Comparison of ENCODE assay signal across 31 cellular contexts in genomic region chr7:151334628-151335027, GRCh38.
"Had no signal": no experiment of that assay in that cellular context is flagged by ENCODE, and none has a peak within 500 bp of the region (broad histone marks: within the 10 kb centered on the region; RNA-seq: fewer than 3 reads in every experiment).

No MANE protein-coding gene starts in this region.

- H3K27ac Mint-ChIP-seq: dendritic cell treated with granulocyte-macrophage colony-stimulating factor and Interleukin-4, amounts not matched to agents 40 ng/mL and 50 ng/mL, for 4 days; endodermal cell; mesothelial cell of epicardium; naive B cell; natural killer cell treated with Interleukin-12 subunit alpha and Interleukin-12 subunit beta and Interleukin-15 and Interleukin-18, amount 100 ng/mL, for 72 hours; stimulated activated memory B cell treated with anti-CD40 and anti-IgM and Interleukin-4, amounts not matched to agents 10 μg/mL and 1 μg/mL and 100 μg/mL, for 72 hours had no signal

- H3K9ac ChIP-seq: neural progenitor cell, parathyroid adenoma had no signal

- H3K79me2 ChIP-seq: parathyroid adenoma had no signal

- H3K27ac ChIP-seq: colonic mucosa, esophagus muscularis mucosa, foreskin keratinocyte, gastroesophageal sphincter, neural progenitor cell, parathyroid adenoma, psoas muscle, sigmoid colon, thoracic aorta, tibial nerve, upper lobe of right lung, uterus had no signal

- H3K4me3 ChIP-seq: colonic mucosa, esophagus muscularis mucosa, gastroesophageal sphincter, lung, mucosa of descending colon, neural progenitor cell, psoas muscle, sigmoid colon, thoracic aorta, tibial nerve, upper lobe of right lung, uterus had no signal

- ATAC-seq: foreskin keratinocyte; gastroesophageal sphincter; left lobe of liver; mucosa of descending colon; natural killer cell treated with Interleukin-12 subunit alpha and Interleukin-12 subunit beta and Interleukin-15 and Interleukin-18, amount 100 ng/mL, for 72 hours; psoas muscle; right cardiac atrium; stimulated activated memory B cell treated with anti-CD40 and anti-IgM and Interleukin-4, amounts not matched to agents 10 μg/mL and 1 μg/mL and 100 μg/mL, for 72 hours; stimulated activated naive CD8-positive, alpha-beta T cell treated with anti-CD3 and anti-CD28 coated beads, Interleukin-15, Interleukin-2, amounts not matched to agents 100 U/mL and 50 U/mL, for 24 hours; upper lobe of right lung had no signal

- H3K4me1 Mint-ChIP-seq: endodermal cell, neural progenitor cell had no signal

- H3K9me3 Mint-ChIP-seq: dendritic cell treated with granulocyte-macrophage colony-stimulating factor and Interleukin-4, amounts not matched to agents 40 ng/mL and 50 ng/mL, for 4 days; immature natural killer cell; natural killer cell treated with Interleukin-12 subunit alpha and Interleukin-12 subunit beta and Interleukin-15 and Interleukin-18, amount 100 ng/mL, for 72 hours had no signal

- H3K36me3 Mint-ChIP-seq: immature natural killer cell; mesothelial cell of epicardium; natural killer cell treated with Interleukin-12 subunit alpha and Interleukin-12 subunit beta and Interleukin-15 and Interleukin-18, amount 100 ng/mL, for 72 hours; neural progenitor cell had no signal

- H3K4me2 ChIP-seq: neural progenitor cell had no signal

- H3K36me3 ChIP-seq: colonic mucosa, esophagus muscularis mucosa, gastroesophageal sphincter, neural progenitor cell, sigmoid colon, thoracic aorta, tibial nerve, upper lobe of right lung, uterus had no signal

- H3K9me3 ChIP-seq: colonic mucosa, esophagus muscularis mucosa, mucosa of descending colon, psoas muscle, sigmoid colon, thoracic aorta, upper lobe of right lung, uterus had no signal

- H3K4me1 ChIP-seq: colonic mucosa, esophagus muscularis mucosa, foreskin keratinocyte, gastroesophageal sphincter, parathyroid adenoma, psoas muscle, sigmoid colon, upper lobe of right lung, uterus had no signal

- H3K4me3 Mint-ChIP-seq: dendritic cell treated with granulocyte-macrophage colony-stimulating factor and Interleukin-4, amounts not matched to agents 40 ng/mL and 50 ng/mL, for 4 days; endodermal cell; immature natural killer cell; mesothelial cell of epicardium; naive B cell; natural killer cell treated with Interleukin-12 subunit alpha and Interleukin-12 subunit beta and Interleukin-15 and Interleukin-18, amount 100 ng/mL, for 72 hours; neural progenitor cell; stimulated activated memory B cell treated with anti-CD40 and anti-IgM and Interleukin-4, amounts not matched to agents 10 μg/mL and 1 μg/mL and 100 μg/mL, for 72 hours had no signal

- FAIRE-seq: endothelial cell of umbilical vein, keratinocyte had no signal

- H2AFZ ChIP-seq: neural progenitor cell, parathyroid adenoma had no signal

- DNase-seq: colonic mucosa; effector CD8-positive, alpha-beta T cell; endodermal cell; foreskin keratinocyte; hypothalamus; immature natural killer cell; mesenchymal stem cell; mucosa of descending colon; naive B cell; psoas muscle; right cardiac atrium; sigmoid colon; stimulated activated CD4-positive, alpha-beta T cell treated with anti-CD3 and anti-CD28 coated beads, Interleukin-2, amount 100 ng/mL, for 24 hours; stimulated activated CD4-positive, alpha-beta T cell treated with anti-CD3 and anti-CD28 coated beads, Interleukin-4, amount 100 ng/mL, for 24 hours; stimulated activated naive CD8-positive, alpha-beta T cell treated with anti-CD3 and anti-CD28 coated beads, Interleukin-15, Interleukin-2, amounts not matched to agents 100 U/mL and 50 U/mL, for 24 hours; upper lobe of right lung; uterus had no signal

- H3K27me3 Mint-ChIP-seq: stimulated activated memory B cell treated with anti-CD40 and anti-IgM and Interleukin-4, amounts not matched to agents 10 μg/mL and 1 μg/mL and 100 μg/mL, for 72 hours had no signal

- H3K27me3 ChIP-seq: colonic mucosa, esophagus muscularis mucosa, foreskin keratinocyte, gastroesophageal sphincter, neural progenitor cell, sigmoid colon, tibial nerve, upper lobe of right lung, uterus had no signal
